Comparison of ENCODE assay signal across 16 cellular contexts in the genomic region with DNA sequence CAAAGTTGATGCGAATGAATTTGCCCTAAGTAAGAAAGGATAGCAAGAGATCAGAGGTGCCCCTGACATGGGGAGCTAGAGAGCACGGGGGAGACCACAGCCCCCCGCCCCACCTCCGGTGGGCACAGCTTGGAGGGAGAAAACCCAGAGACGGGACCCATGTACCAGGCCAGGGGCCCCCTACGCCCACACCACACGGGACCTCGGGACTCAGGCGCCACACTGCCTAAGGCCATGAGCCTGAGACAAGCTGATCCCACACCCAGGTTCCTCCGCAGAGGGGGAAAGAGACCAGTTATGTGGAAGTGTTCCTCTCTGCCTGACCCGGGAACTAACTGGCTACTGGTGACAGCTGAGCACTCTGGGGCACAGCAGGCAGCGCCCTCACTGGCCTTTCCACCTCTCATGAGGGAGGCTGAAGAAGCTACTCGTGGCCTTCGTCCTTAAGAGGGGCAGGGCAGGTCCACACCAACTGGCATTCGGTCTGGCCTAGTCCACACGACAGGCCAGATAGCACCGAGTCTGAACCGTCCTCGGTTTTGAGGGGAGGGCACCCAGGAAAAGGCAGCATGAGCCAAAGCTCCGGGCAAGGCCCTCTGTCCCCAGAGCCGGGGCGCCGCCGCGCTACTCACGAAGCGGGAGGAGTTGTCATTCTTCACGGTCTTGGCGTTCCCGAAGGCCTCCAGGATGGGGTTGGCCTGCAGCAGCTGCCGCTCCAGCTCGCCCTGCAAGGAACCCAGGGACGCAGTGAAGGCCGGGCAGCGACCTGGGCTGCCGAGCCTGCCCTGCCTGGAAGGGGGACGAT.
DNase-seq lines count a peak whose midpoint lies in the region; ATAC-seq, FAIRE-seq and TF ChIP-seq lines count a peak whose summit lies in the region.
"Had no signal": no experiment of that assay in that cellular context is flagged by ENCODE, and none has a peak within 500 bp of the region (broad histone marks: within the 10 kb centered on the region; RNA-seq: fewer than 3 reads in every experiment).

No MANE protein-coding gene starts in this region.

- no peaks in the 10 kb centered on the region for H4K20me1 ChIP-seq in K562 (replicated peaks; ENCODE audit: control insufficient read depth, insufficient read depth, low read length)

- peaks cover under 1% of the 10 kb centered on the region for H3K4me1 Mint-ChIP-seq in activated T-cell treated with anti-CD3 and anti-CD28 coated beads, Interleukin-2, amount 50 U/mL, for 72 hours (ENCODE audit: low read depth)
- peaks cover 6% of the 10 kb centered on the region for H3K4me1 Mint-ChIP-seq in stimulated activated effector memory CD8-positive, alpha-beta T cell treated with anti-CD3 and anti-CD28 coated beads, Interleukin-12 subunit alpha, Interleukin-12 subunit beta, amount 100 ng/mL, for 72 hours

- H3K27ac ChIP-seq in K562 (ENCODE audit: extremely low read depth, low read depth, low read length), result no peak overlapping the region
- peak overlapping the region; percentile 51 for H3K27ac ChIP-seq in muscle layer of duodenum (ENCODE audit: low read length)
- H3K27ac ChIP-seq in tibial nerve, result peak overlapping the region; percentile 7 to 99 (median 84)

- TF ChIP-seq POLR2A in K562 (conservative IDR thresholded peaks at IDR 0.05), result no peak
- TF ChIP-seq POLR2A in tibial nerve (IDR thresholded peaks at IDR 0.05), result no peak

- H3K27me3 ChIP-seq in K562 (ENCODE audit: control insufficient read depth in 2 of 2, insufficient read depth in 2 of 2, low read length in 2 of 2) (no peaks in the 10 kb centered on the region), muscle layer of duodenum (ENCODE audit: low read depth, low read length) (no peaks in the 10 kb centered on the region), tibial nerve (no peaks in the 10 kb centered on the region)
- H3K27me3 ChIP-seq: SJSA1 had no signal

- no peak overlapping the region for H3K4me3 ChIP-seq in K562
- H3K4me3 ChIP-seq in muscle layer of duodenum (ENCODE audit: low read depth in 1 of 2, low read length in 2 of 2), result peak overlapping the region in 1 of 2 donors; percentile 11
- no peak overlapping the region for H3K4me3 ChIP-seq in tibial nerve
- H3K4me3 ChIP-seq: SJSA1 had no signal

- no peak for TF ChIP-seq CTCF in K562 (IDR thresholded peaks at IDR 0.05 in 2 of 3, conservative IDR thresholded peaks at IDR 0.05 in 1 of 3; ENCODE audit: insufficient read depth in 2 of 3, low read depth in 1 of 3, low read length in 3 of 3)
- no peak for TF ChIP-seq CTCF in tibial nerve (IDR thresholded peaks at IDR 0.05)

- H3K9me3 Mint-ChIP-seq in activated T-cell treated with anti-CD3 and anti-CD28 coated beads, Interleukin-2, amount 50 U/mL, for 72 hours, result no peaks in the 10 kb centered on the region
- no peaks in the 10 kb centered on the region for H3K9me3 Mint-ChIP-seq in stimulated activated effector memory CD8-positive, alpha-beta T cell treated with anti-CD3 and anti-CD28 coated beads, Interleukin-12 subunit alpha, Interleukin-12 subunit beta, amount 100 ng/mL, for 72 hours

- WGBS in K562 (ENCODE audit: insufficient coverage, low coverage, missing lambda C conversion rate), result 90% methylated on average over 11 of the region's 37 CpGs
- 81 to 86% methylated on average over 31 to 35 of the region's 37 CpGs for WGBS in tibial nerve, 2 donors

- no peak overlapping the region for H3K4me2 ChIP-seq in K562 (ENCODE audit: insufficient read depth, low read length)

- peaks cover 18 to 45% of the 10 kb centered on the region in 2 donors for H3K36me3 Mint-ChIP-seq in activated T-cell treated with anti-CD3 and anti-CD28 coated beads, Interleukin-2, amount 50 U/mL, for 72 hours (ENCODE audit: insufficient read depth in 2 of 2)
- peaks cover 100% of the 10 kb centered on the region for H3K36me3 Mint-ChIP-seq in stimulated activated effector memory CD8-positive, alpha-beta T cell treated with anti-CD3 and anti-CD28 coated beads, Interleukin-12 subunit alpha, Interleukin-12 subunit beta, amount 100 ng/mL, for 72 hours

- no peak for DNase-seq in activated T-cell treated with anti-CD3 and anti-CD28 coated beads, Interleukin-2, amount 50 U/mL, for 72 hours
- DNase-seq in activated T-cell treated with anti-CD3 and anti-CD28 coated beads, Interleukin-2, amount 50 U/mL, for 1 hour, result no peak
- DNase-seq in K562 (ENCODE audit: extremely low read depth in 1 of 4, low spot score in 3 of 4), result no peak
- DNase-seq in tibial nerve (ENCODE audit: low spot score in 2 of 2), result no peak
- DNase-seq in stimulated activated effector memory CD8-positive, alpha-beta T cell treated with anti-CD3 and anti-CD28 coated beads, Interleukin-12 subunit alpha, Interleukin-12 subunit beta, amount 100 ng/mL, for 72 hours (ENCODE audit: low spot score in 2 of 2), result no peak
- no peak for DNase-seq in CD1c-positive myeloid dendritic cell (ENCODE audit: extremely low spot score)
- DNase-seq: ACHN; activated CD4-positive, CD25-positive, alpha-beta regulatory T cell treated with anti-CD3 and anti-CD28 coated beads, Interleukin-2, amount 50 U/mL, for 72 hours; effector CD4-positive, alpha-beta T cell; hippocampal formation; NCI-H1092 treated with DMSO at 0.1 percent for 48 hours; NCI-H510A treated with DMSO at 0.1 percent for 48 hours; stimulated activated CD8-positive, alpha-beta memory T cell treated with anti-CD3 and anti-CD28 coated beads, Interleukin-4, amount 100 ng/mL, for 48 hours had no signal

- H3K4me1 ChIP-seq in K562 (replicated peaks in 1 of 2; ENCODE audit: control insufficient read depth in 2 of 2, insufficient read depth in 2 of 2, low read length in 2 of 2), result peaks cover 0 to 5% of the 10 kb centered on the region in 2 experiments; a peak in 2 of 5 replicates
- H3K4me1 ChIP-seq in muscle layer of duodenum (ENCODE audit: control insufficient read depth in 1 of 2, insufficient read depth in 2 of 2, low read length in 2 of 2), result peaks cover 35 to 52% of the 10 kb centered on the region in 2 donors
- H3K4me1 ChIP-seq in tibial nerve, result peaks cover 0 to 49% (median 34%) of the 10 kb centered on the region in 4 donors

- peak overlapping the region; percentile 43 for H3K27ac Mint-ChIP-seq in activated T-cell treated with anti-CD3 and anti-CD28 coated beads, Interleukin-2, amount 50 U/mL, for 72 hours
- H3K27ac Mint-ChIP-seq in stimulated activated effector memory CD8-positive, alpha-beta T cell treated with anti-CD3 and anti-CD28 coated beads, Interleukin-12 subunit alpha, Interleukin-12 subunit beta, amount 100 ng/mL, for 72 hours, result no peak overlapping the region

- intact Hi-C loops in K562 (cut with micrococcal nuclease), result no loop called here

- in situ Hi-C loops in K562 (cut with MboI), result no loop called here

- POLR2A ChIA-PET in K562 (lab: Yijun Ruan, JAX), result interaction anchor here (0.7 to 1.4 kb wide), 3 partner anchors 8 to 33 kb away, joined by 3 to 5 read pairs (median 3); no protein-coding TSS in a partner anchor

- no peak for TF ChIP-seq RAD21 in K562 (CRISPR knock-in tag; conservative IDR thresholded peaks at IDR 0.05 in 1 of 2, IDR thresholded peaks at IDR 0.05 in 1 of 2)

- H3K36me3 ChIP-seq in K562 (ENCODE audit: control insufficient read depth, insufficient read depth, low read length) (peaks cover 84% of the 10 kb centered on the region), muscle layer of duodenum (ENCODE audit: control insufficient read depth in 1 of 2, insufficient read depth in 2 of 2, low read length in 2 of 2) (peaks cover 73 to 88% of the 10 kb centered on the region in 2 donors), tibial nerve (peaks cover 9 to 95% (median 61%) of the 10 kb centered on the region in 3 donors)

- no peak for TF ChIP-seq EP300 in K562 (IDR thresholded peaks at IDR 0.05; ENCODE audit: low read length)
- TF ChIP-seq EP300 in tibial nerve (IDR thresholded peaks at IDR 0.05), result no peak

- H3K27me3 Mint-ChIP-seq in activated T-cell treated with anti-CD3 and anti-CD28 coated beads, Interleukin-2, amount 50 U/mL, for 72 hours (ENCODE audit: low read depth), result no peaks in the 10 kb centered on the region

- no peaks in the 10 kb centered on the region for H3K9me1 ChIP-seq in K562 (ENCODE audit: control insufficient read depth, insufficient read depth, low read length)

- no peaks in the 10 kb centered on the region for H3K79me2 ChIP-seq in K562 (ENCODE audit: control insufficient read depth, insufficient read depth, low read length)

- FAIRE-seq in K562 (lab: Jason Lieb, UNC), result no peak

- no TSS peak for BruUV-seq in K562 (replicated peaks; lab: Mats Ljungman, UMichigan)

- ATAC-seq in activated T-cell treated with anti-CD3 and anti-CD28 coated beads, Interleukin-2, amount 50 U/mL, for 72 hours (replicated peaks in 1 of 2), result no peak
- ATAC-seq in K562 (no peak), HG03571 (IDR thresholded peaks at IDR 0.05; ENCODE audit: unreplicated experiment) (no peak)
- no peak for ATAC-seq in stimulated activated effector memory CD8-positive, alpha-beta T cell treated with anti-CD3 and anti-CD28 coated beads, Interleukin-12 subunit alpha, Interleukin-12 subunit beta, amount 100 ng/mL, for 72 hours

- no peak overlapping the region for H3K9ac ChIP-seq in K562 (ENCODE audit: insufficient read depth in 1 of 2, low read depth in 2 of 2, low read length in 2 of 2)

- H2AFZ ChIP-seq in K562 (ENCODE audit: low read depth, low read length), result no peak overlapping the region

- H3K9me3 ChIP-seq in K562 (replicated peaks; ENCODE audit: control insufficient read depth, insufficient read depth, low read depth, low read length), result no peaks in the 10 kb centered on the region
- H3K9me3 ChIP-seq in muscle layer of duodenum (ENCODE audit: control insufficient read depth in 1 of 2, low read length in 2 of 2), result no peaks in the 10 kb centered on the region
- no peaks in the 10 kb centered on the region for H3K9me3 ChIP-seq in tibial nerve
- H3K9me3 ChIP-seq: SJSA1 had no signal

- CTCF ChIA-PET in K562 (lab: Yijun Ruan, JAX; ENCODE audit: low intra/inter-chr PET ratio), result no interaction called here

- H3K4me3 Mint-ChIP-seq in activated T-cell treated with anti-CD3 and anti-CD28 coated beads, Interleukin-2, amount 50 U/mL, for 72 hours, result no peak overlapping the region
- no peak overlapping the region for H3K4me3 Mint-ChIP-seq in stimulated activated effector memory CD8-positive, alpha-beta T cell treated with anti-CD3 and anti-CD28 coated beads, Interleukin-12 subunit alpha, Interleukin-12 subunit beta, amount 100 ng/mL, for 72 hours

TF ChIP-seq in K562, 482 proteins besides CTCF, POLR2A, EP300 and RAD21:
- TF ChIP-seq SNIP1 (IDR thresholded peaks at IDR 0.05; ENCODE audit: low read depth) (no peak), ZNF766 (CRISPR knock-in tag; conservative IDR thresholded peaks at IDR 0.05) (no peak), RBM22 (IDR thresholded peaks at IDR 0.05; ENCODE audit: low read depth, low read length, poor library complexity, severe bottlenecking) (peak; percentile 77), POLR2G (IDR thresholded peaks at IDR 0.05; ENCODE audit: low read depth, low read length) (peak; percentile 63; the same call in 1 of the 2 replicates)
